26 cellular contexts compared by ENCODE assay signal in the genomic region with DNA sequence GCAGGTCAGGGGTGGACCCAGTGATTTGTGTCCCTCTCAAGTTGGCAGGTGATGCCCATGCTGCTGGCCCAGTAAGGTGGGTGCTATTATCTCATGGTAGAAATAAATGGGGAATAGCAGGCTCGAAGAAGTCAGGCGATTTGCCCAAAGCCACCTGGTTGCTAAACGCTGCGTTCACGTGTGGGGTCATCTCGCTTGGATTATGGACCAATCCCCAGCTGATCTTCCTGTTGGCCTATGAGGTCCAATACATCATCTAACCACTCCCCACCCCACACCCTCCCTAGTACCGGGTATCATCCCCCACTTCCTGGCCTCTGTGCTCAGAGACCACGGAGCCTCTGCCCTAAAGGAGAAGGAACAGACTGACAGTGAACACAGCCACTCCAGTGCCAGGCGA. TPM values are rescaled to one million over a fixed set of nuclear protein-coding genes. Genes with fewer than 3 reads are reported as not detected.
"Had no signal": no experiment of that assay in that cellular context is flagged by ENCODE, and none has a peak within 500 bp of the region (broad histone marks: within the 10 kb centered on the region; RNA-seq: fewer than 3 reads in every experiment).

No MANE protein-coding gene starts in this region.

- FAIRE-seq: small intestine, urothelium cell line had no signal

- DNase-seq: naive thymus-derived CD8-positive, alpha-beta T cell; nephron progenitor cell; occipital lobe; ovary; right cardiac atrium; right lobe of liver; sigmoid colon; small intestine; stimulated activated CD4-positive, alpha-beta T cell treated with anti-CD3 and anti-CD28 coated beads, Interleukin-15, amount 100 ng/mL, for 24 hours; stimulated activated CD4-positive, alpha-beta T cell treated with anti-CD3 and anti-CD28 coated beads, Interleukin-2, amount 100 ng/mL, for 24 hours; stimulated activated CD4-positive, alpha-beta T cell treated with anti-CD3 and anti-CD28 coated beads, Interleukin-2, amount 100 ng/mL, for 48 hours; stimulated activated CD4-positive, alpha-beta T cell treated with anti-CD3 and anti-CD28 coated beads, Interleukin-4, amount 100 ng/mL, for 24 hours; stimulated activated naive B cell treated with anti-CD40 and anti-IgM and Interleukin-4, amounts not matched to agents 10 μg/mL and 1 μg/mL and 100 μg/mL, for 72 hours; stimulated activated naive CD4-positive, alpha-beta T cell treated with Interleukin-2 at 50 U/mL for 16 hours; stimulated activated naive CD8-positive, alpha-beta T cell treated with anti-CD3 and anti-CD28 coated beads, Interleukin-15, amount 100 ng/mL, for 72 hours; substantia nigra; testis; tibial artery; transverse colon had no signal

- H3K4me1 ChIP-seq: parathyroid adenoma, psoas muscle, right lobe of liver, sigmoid colon, suprapubic skin, testis, tibial artery, transverse colon, vagina had no signal

- H3K4me3 ChIP-seq: ovary, psoas muscle, right lobe of liver, sigmoid colon, suprapubic skin, testis, tibial artery, transverse colon, vagina had no signal

- ATAC-seq: naive thymus-derived CD8-positive, alpha-beta T cell; natural killer cell treated with Interleukin-12 subunit alpha and Interleukin-12 subunit beta and Interleukin-15 and Interleukin-18, amount 100 ng/mL, for 72 hours; psoas muscle; right cardiac atrium; right lobe of liver; stimulated activated effector memory CD8-positive, alpha-beta T cell treated with anti-CD3 and anti-CD28 coated beads, Interleukin-12 subunit alpha, Interleukin-12 subunit beta, amount 100 ng/mL, for 72 hours; stimulated activated naive B cell treated with anti-CD40 and anti-IgM and Interleukin-4, amounts not matched to agents 10 μg/mL and 1 μg/mL and 100 μg/mL, for 72 hours; stimulated activated naive CD8-positive, alpha-beta T cell treated with anti-CD3 and anti-CD28 coated beads, Interleukin-15, amount 100 ng/mL, for 72 hours had no signal

- H3K79me2 ChIP-seq: parathyroid adenoma had no signal

- H3K36me3 ChIP-seq: ovary, right lobe of liver, sigmoid colon, suprapubic skin, tibial artery, transverse colon, vagina had no signal

- H3K27ac ChIP-seq: ovary, parathyroid adenoma, psoas muscle, right lobe of liver, sigmoid colon, suprapubic skin, testis, tibial artery, transverse colon, vagina had no signal

- H3K9me3 ChIP-seq: ovary, right lobe of liver, sigmoid colon, suprapubic skin, testis, transverse colon, vagina had no signal

- H3K27me3 ChIP-seq: ovary, right lobe of liver, testis, vagina had no signal

- H2AFZ ChIP-seq: parathyroid adenoma had no signal

- H3K9ac ChIP-seq: parathyroid adenoma had no signal

RNA-seq across cellular contexts. Expression of gene MSX1, which starts 18.3 kb away (rescaled TPM):
- total RNA-seq: naive thymus-derived CD8-positive, alpha-beta T cell had no signal
- polyA plus RNA-seq: naive thymus-derived CD8-positive, alpha-beta T cell had no signal
